Comparison of ENCODE assay signal across 8 cellular contexts in genomic region chr1:61076728-61077675, GRCh38. TPM values are rescaled to one million over a fixed set of nuclear protein-coding genes. Genes with fewer than 3 reads are reported as not detected.
A peak's percentile ranks its signal among the peaks of the same experiment; 100 is the strongest.
DNase-seq lines count a peak whose midpoint lies in the region; ATAC-seq, FAIRE-seq and TF ChIP-seq lines count a peak whose summit lies in the region.

No MANE protein-coding gene starts in this region.

- BruUV-seq in endothelial cell of umbilical vein (replicated peaks; lab: Mats Ljungman, UMichigan), result no TSS peak

- peaks cover 11% of the 10 kb centered on the region for H3K27me3 ChIP-seq in CD4-positive, CD25-positive, alpha-beta regulatory T cell (ENCODE audit: control insufficient read depth, insufficient read depth, low read length)
- no peaks in the 10 kb centered on the region for H3K27me3 ChIP-seq in endothelial cell of umbilical vein (ENCODE audit: control insufficient read depth in 2 of 2, insufficient read depth in 2 of 2, low read length in 2 of 2)

- H3K4me3 Mint-ChIP-seq in CD4-positive, CD25-positive, alpha-beta regulatory T cell, result peak overlapping the region; percentile 90 to 98 (median 92)

- H3K27me3 Mint-ChIP-seq in CD4-positive, CD25-positive, alpha-beta regulatory T cell, result peaks cover 44% of the 10 kb centered on the region

- TF ChIP-seq POLR2A in endothelial cell of umbilical vein (IDR thresholded peaks at IDR 0.05; ENCODE audit: low read depth, low read length), result peak; percentile 47

- CTCF ChIA-PET in endothelial cell of umbilical vein (lab: Charles Lee), result interaction anchor here (1.2 to 6.1 kb wide), 13 partner anchors 17 to 1100 kb away, joined by 3 to 78 read pairs (median 7); no protein-coding TSS in a partner anchor

- peak overlapping the region; percentile 99 for H3K4me3 ChIP-seq in CD4-positive, CD25-positive, alpha-beta regulatory T cell (ENCODE audit: low read depth, low read length)
- peak overlapping the region; percentile 44 to 97 (median 77) for H3K4me3 ChIP-seq in endothelial cell of umbilical vein (replicated peaks in 1 of 3; ENCODE audit: insufficient read depth in 1 of 3, low read depth in 1 of 3, low read length in 3 of 3)

- H3K4me1 Mint-ChIP-seq in CD4-positive, CD25-positive, alpha-beta regulatory T cell, result peaks cover 23 to 47% (median 38%) of the 10 kb centered on the region in 4 donors

- H3K79me2 ChIP-seq in endothelial cell of umbilical vein (ENCODE audit: control insufficient read depth, insufficient read depth, low read length), result no peaks in the 10 kb centered on the region

- no peaks in the 10 kb centered on the region for H3K36me3 Mint-ChIP-seq in CD4-positive, CD25-positive, alpha-beta regulatory T cell

- peak overlapping the region; percentile 85 for H2AFZ ChIP-seq in endothelial cell of umbilical vein (ENCODE audit: low read depth, low read length)

- no peaks in the 10 kb centered on the region for H3K36me3 ChIP-seq in CD4-positive, CD25-positive, alpha-beta regulatory T cell (ENCODE audit: control insufficient read depth, insufficient read depth, low read length)
- no peaks in the 10 kb centered on the region for H3K36me3 ChIP-seq in endothelial cell of umbilical vein (ENCODE audit: control insufficient read depth in 2 of 2, extremely low read depth in 1 of 2, insufficient read depth in 2 of 2, low read length in 2 of 2)

- H4K20me1 ChIP-seq in endothelial cell of umbilical vein (replicated peaks; ENCODE audit: control insufficient read depth, extremely low read depth, insufficient read depth, low read length), result no peaks in the 10 kb centered on the region

- H3K9me1 ChIP-seq in endothelial cell of umbilical vein (replicated peaks; ENCODE audit: control insufficient read depth, extremely low read depth, insufficient read depth, low read length), result no peaks in the 10 kb centered on the region

- H3K9ac ChIP-seq in endothelial cell of umbilical vein (replicated peaks; ENCODE audit: extremely low read depth, insufficient read depth, low read length), result peak overlapping the region; percentile 70

- POLR2A ChIA-PET in endothelial cell of umbilical vein (lab: Charles Lee), result interaction anchor here (2.3 kb wide), 1 partner anchor 27 kb away, joined by 9 read pairs; no protein-coding TSS in a partner anchor

- intact Hi-C loops in endothelial cell of umbilical vein (cut with micrococcal nuclease), result loop anchor here (1.0 to 10.0 kb wide), 6 partner anchors 20 to 648 kb away; partner anchors contain the start of gene TM2D1

- H3K27ac Mint-ChIP-seq in CD4-positive, CD25-positive, alpha-beta regulatory T cell, result peak overlapping the region; percentile 90 to 96 (median 93)

- H3K9me3 ChIP-seq in CD4-positive, CD25-positive, alpha-beta regulatory T cell (ENCODE audit: control insufficient read depth in 2 of 2, low read length in 2 of 2), result no peaks in the 10 kb centered on the region
- H3K9me3 ChIP-seq in endothelial cell of umbilical vein (replicated peaks; ENCODE audit: control insufficient read depth, insufficient read depth, low read length), result no peaks in the 10 kb centered on the region

- peak; percentile 71 to 91 (median 81) for DNase-seq in CD4-positive, CD25-positive, alpha-beta regulatory T cell
- DNase-seq in HT1080 (ENCODE audit: low read depth), result peak; percentile 81
- DNase-seq in NK-92 (lab: John Stamatoyannopoulos, UW; ENCODE audit: unreplicated experiment), result peak; percentile 50
- DNase-seq in activated CD8-positive, alpha-beta memory T cell treated with anti-CD3 and anti-CD28 coated beads, Interleukin-2, amount 50 U/mL, for 4 hours, result peak; percentile 74
- DNase-seq in endothelial cell of umbilical vein (ENCODE audit: low read depth, low spot score), result peak; percentile 92
- DNase-seq in middle frontal gyrus (ENCODE audit: extremely low spot score, low spot score), result peak; percentile 61
- DNase-seq in stimulated activated CD8-positive, alpha-beta memory T cell treated with anti-CD3 and anti-CD28 coated beads, Interleukin-4, amount 100 ng/mL, for 1 hour (ENCODE audit: low read depth in 2 of 2, low spot score in 1 of 2), result peak; percentile 66

- FAIRE-seq in endothelial cell of umbilical vein (lab: Jason Lieb, UNC), result peak; percentile 96

- peak overlapping the region; percentile 78 for H3K27ac ChIP-seq in CD4-positive, CD25-positive, alpha-beta regulatory T cell (ENCODE audit: insufficient read depth, low read length, poor library complexity, severe bottlenecking)
- peak overlapping the region; percentile 45 for H3K27ac ChIP-seq in endothelial cell of umbilical vein (ENCODE audit: insufficient read depth, low read depth, low read length)

- H3K4me1 ChIP-seq in CD4-positive, CD25-positive, alpha-beta regulatory T cell (ENCODE audit: control insufficient read depth, insufficient read depth, low read length, poor library complexity, severe bottlenecking), result peaks cover 43% of the 10 kb centered on the region
- peaks cover 41% of the 10 kb centered on the region for H3K4me1 ChIP-seq in endothelial cell of umbilical vein (ENCODE audit: control insufficient read depth, extremely low read depth, insufficient read depth, low read length)

- dilution Hi-C loops in endothelial cell of umbilical vein (cut with MboI; ENCODE audit: extremely low pct_ligation_motif_present, low sequenced_read_pairs), result no loop called here

- H3K9me3 Mint-ChIP-seq in CD4-positive, CD25-positive, alpha-beta regulatory T cell, result peaks cover 0 to 4% (median 0%) of the 10 kb centered on the region in 7 donors

- H3K4me2 ChIP-seq in endothelial cell of umbilical vein (ENCODE audit: insufficient read depth, low read length), result peak overlapping the region; percentile 98

- TF ChIP-seq CTCF in endothelial cell of umbilical vein (IDR thresholded peaks at IDR 0.05; ENCODE audit: extremely low read depth in 1 of 2, insufficient read depth in 1 of 2, low read depth in 1 of 2, low read length in 2 of 2), result no peak

- peak; percentile 67 to 68 for ATAC-seq in CD4-positive, CD25-positive, alpha-beta regulatory T cell (ENCODE audit: low read depth in 2 of 2)
- ATAC-seq in GM21381 (IDR thresholded peaks at IDR 0.05; ENCODE audit: unreplicated experiment), result peak; percentile 82

TF ChIP-seq in endothelial cell of umbilical vein, 7 proteins besides CTCF, POLR2A, EP300 and RAD21:
- TF ChIP-seq MYC (IDR thresholded peaks at IDR 0.05; ENCODE audit: low read depth, low read length) (no peak), POLR2AphosphoS5 (IDR thresholded peaks at IDR 0.05; ENCODE audit: insufficient read depth, low read depth, low read length) (peak; percentile 69)

RNA-seq across cellular contexts. Expression of gene NFIA, which starts 5.4 kb away (rescaled TPM):
- total RNA-seq in CD4-positive, CD25-positive, alpha-beta regulatory T cell, result 1.5 TPM
- 1 to 10 TPM in 3 of 4 donors, under 1 TPM in 1; 0.86 to 3.9 (median 2.1) TPM for polyA plus RNA-seq in CD4-positive, CD25-positive, alpha-beta regulatory T cell
- total RNA-seq in HT1080 (2014; rRNA removed; shearing (Covaris generic)), result 3.4 and 6.3 TPM in 2 replicates
- polyA plus RNA-seq in HT1080 (2015; cell fraction: cytosol; rRNA removed), result 3.8 and 5.1 TPM in 2 replicates
- 4.9 and 6.9 TPM in 2 replicates for polyA plus RNA-seq in HT1080 (2015; cell fraction: nucleus; rRNA removed)
- total RNA-seq in endothelial cell of umbilical vein, result 41.3 and 47.0 TPM in 2 replicates
- 25.5 and 31.2 TPM in 2 replicates for polyA plus RNA-seq in endothelial cell of umbilical vein
- polyA plus RNA-seq in endothelial cell of umbilical vein (2011; cell fraction: cytosol; rRNA removed), result 15.5 and 15.8 TPM in 2 replicates
- 23.4 and 25.6 TPM in 2 replicates for polyA plus RNA-seq in endothelial cell of umbilical vein (2011; cell fraction: nucleus; rRNA removed)
- polyA plus RNA-seq in endothelial cell of umbilical vein (2012), result 11.7 and 12.9 TPM in 2 replicates
- 85.6 and 92.4 TPM in 2 replicates for polyA minus RNA-seq in endothelial cell of umbilical vein
- polyA minus RNA-seq in endothelial cell of umbilical vein (2011; cell fraction: cytosol; rRNA and poly(A)+ RNA removed), result 32.8 TPM
- 103 and 113 TPM in 2 replicates for polyA minus RNA-seq in endothelial cell of umbilical vein (2011; cell fraction: nucleus; rRNA and poly(A)+ RNA removed)

Comparison
In these comparisons a context has a peak if more than half of its experiments do, and no peak if none do; other contexts are left out.
1. Peak in every context shown above with its lines: DNase-seq, ATAC-seq, H3K4me3 ChIP-seq and H3K27ac ChIP-seq.